ENCODE assay signal across 24 cellular contexts in genomic region chr2:65715328-65715727, GRCh38.
"Had no signal": no experiment of that assay in that cellular context is flagged by ENCODE, and none has a peak within 500 bp of the region (broad histone marks: within the 10 kb centered on the region; RNA-seq: fewer than 3 reads in every experiment).

No MANE protein-coding gene starts in this region.

- H3K4me1 ChIP-seq: colonic mucosa, esophagus squamous epithelium had no signal

- H3K36me3 ChIP-seq: colonic mucosa, esophagus squamous epithelium, gastroesophageal sphincter, WERI-Rb-1 had no signal

- DNase-seq: activated B cell treated with CpG ODN at 0.5 μM for 24 hours; activated CD4-positive, alpha-beta T cell treated with anti-CD3 and anti-CD28 coated beads for 48 hours; activated CD4-positive, alpha-beta T cell treated with anti-CD3 and anti-CD28 coated beads, Interleukin-2, amount 50 U/mL, for 1 hour; activated CD4-positive, alpha-beta T cell treated with anti-CD3 and anti-CD28 coated beads, Interleukin-2, amount 50 U/mL, for 48 hours; activated CD8-positive, alpha-beta memory T cell treated with anti-CD3 and anti-CD28 coated beads for 24 hours; activated CD8-positive, alpha-beta T cell treated with anti-CD3 and anti-CD28 coated beads for 36 hours; activated effector memory CD4-positive, alpha-beta T cell treated with Interleukin-2 at 50 U/mL for 16 hours; activated gamma-delta T cell treated with Interleukin-2 at 50 U/mL for 16 hours; activated naive CD4-positive, alpha-beta T cell treated with anti-CD3 and anti-CD28 coated beads, Interleukin-2, amount 50 U/mL, for 16 hours; activated naive CD4-positive, alpha-beta T cell treated with Interleukin-2 at 50 U/mL for 16 hours; activated T-cell treated with anti-CD3 and anti-CD28 coated beads, Interleukin-2, amount 50 U/mL, for 4 hours; amniotic stem cell; anterior cingulate cortex; colonic mucosa; effector CD8-positive, alpha-beta T cell; esophagus squamous epithelium; foreskin melanocyte; T-helper 17 cell; T1000; WERI-Rb-1 had no signal

- H3K4me3 ChIP-seq: colonic mucosa, esophagus squamous epithelium, gastroesophageal sphincter had no signal

- ATAC-seq: activated CD4-positive, CD25-positive, alpha-beta regulatory T cell treated with anti-CD3 and anti-CD28 coated beads, Interleukin-2, amount 50 U/mL, for 24 hours; activated CD8-positive, alpha-beta T cell treated with anti-CD3 and anti-CD28 coated beads for 36 hours; activated T-cell treated with anti-CD3 and anti-CD28 coated beads, Interleukin-2, amount 50 U/mL, for 4 hours; activated T-helper 17 cell treated with anti-CD3 and anti-CD28 coated beads, Interleukin-2, amount 50 U/mL, for 72 hours; gastroesophageal sphincter; T-helper 17 cell had no signal

- H3K9me3 ChIP-seq: colonic mucosa, esophagus squamous epithelium, gastroesophageal sphincter had no signal

- H3K27me3 ChIP-seq: colonic mucosa, esophagus squamous epithelium, gastroesophageal sphincter had no signal

- H3K27ac ChIP-seq: colonic mucosa, epithelial cell of prostate, esophagus squamous epithelium, gastroesophageal sphincter, WERI-Rb-1 had no signal
